Comparison of ENCODE assay signal across 8 cellular contexts in the genomic region with DNA sequence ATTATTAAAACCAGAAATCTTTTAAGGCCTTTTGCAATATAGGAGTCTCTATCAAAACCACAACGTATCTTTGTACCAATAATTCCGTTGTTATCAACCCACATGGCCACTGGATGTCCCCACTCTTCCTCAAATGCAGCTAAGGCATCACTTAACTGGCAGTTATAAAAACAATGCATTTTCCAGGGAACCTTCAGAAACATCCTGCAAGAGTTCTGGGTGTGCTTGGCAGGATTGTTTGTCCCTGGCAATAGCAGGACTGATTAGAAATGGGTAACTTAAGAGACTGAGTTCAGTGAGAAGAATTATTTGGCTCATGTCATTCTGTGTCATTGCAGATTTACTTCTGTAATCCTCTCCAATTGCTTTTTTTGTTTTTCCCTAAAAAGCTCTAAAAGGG.
A peak's percentile ranks its signal among the peaks of the same experiment; 100 is the strongest.
DNase-seq lines count a peak whose midpoint lies in the region; ATAC-seq and TF ChIP-seq lines count a peak whose summit lies in the region.

No MANE protein-coding gene starts in this region.

- H3K9ac ChIP-seq in MM.1S (ENCODE audit: low read length): no peak overlapping the region

- H3K4me1 ChIP-seq in MM.1S (ENCODE audit: low read length) (no peaks in the 10 kb centered on the region), foreskin keratinocyte (no peaks in the 10 kb centered on the region)

- no peaks in the 10 kb centered on the region for H3K36me3 ChIP-seq in MM.1S (replicated peaks; ENCODE audit: insufficient read depth, low read length)

- no peaks in the 10 kb centered on the region for H4K20me1 ChIP-seq in MM.1S (ENCODE audit: insufficient read depth, low read length)

- H3F3A ChIP-seq in MM.1S (ENCODE audit: insufficient read depth, low read length): no peaks in the 10 kb centered on the region

- no peaks in the 10 kb centered on the region for H3K27me3 ChIP-seq in MM.1S (replicated peaks; ENCODE audit: insufficient read depth, low read length)
- no peaks in the 10 kb centered on the region for H3K27me3 ChIP-seq in foreskin keratinocyte

- TF ChIP-seq CTCF in GM10248 (IDR thresholded peaks at IDR 0.05; ENCODE audit: control extremely low read depth, extremely low read depth, low read depth, missing control alignments) (peak; percentile 29), MM.1S (IDR thresholded peaks at IDR 0.05; ENCODE audit: low read length) (peak; percentile 49), foreskin keratinocyte (conservative IDR thresholded peaks at IDR 0.05) (peak; percentile 63), omental fat pad (IDR thresholded peaks at IDR 0.05) (no peak)

- H3K4me3 ChIP-seq in MM.1S (ENCODE audit: low read length): no peak overlapping the region

- no peak overlapping the region for H3K27ac ChIP-seq in MM.1S (ENCODE audit: low read length)
- H3K27ac ChIP-seq in foreskin keratinocyte: no peak overlapping the region

- H3K79me2 ChIP-seq in MM.1S (ENCODE audit: low read length): no peaks in the 10 kb centered on the region

- POLR2A ChIA-PET in GM10248 (lab: Yijun Ruan, JAX): no interaction called here

- H3K9me3 ChIP-seq in MM.1S (replicated peaks; ENCODE audit: insufficient read depth, low read length): no peaks in the 10 kb centered on the region

- no peak overlapping the region for H3K4me2 ChIP-seq in MM.1S (ENCODE audit: low read depth, low read length)

- ATAC-seq in foreskin keratinocyte: peak; percentile 46
- no peak for ATAC-seq in HG02759 (IDR thresholded peaks at IDR 0.05; ENCODE audit: unreplicated experiment)
- no peak for ATAC-seq in stimulated activated naive CD8-positive, alpha-beta T cell treated with anti-CD3 and anti-CD28 coated beads, Interleukin-15, Interleukin-2, amounts not matched to agents 100 U/mL and 50 U/mL, for 24 hours
- no peak for ATAC-seq in omental fat pad (ENCODE audit: low FRiP score)

- CTCF ChIA-PET in GM10248 (lab: Yijun Ruan, JAX): interaction anchor here (0.7 kb wide), 1 partner anchor 1477 kb away, joined by 3 read pairs; no protein-coding TSS in a partner anchor

- no peaks in the 10 kb centered on the region for H3K9me2 ChIP-seq in MM.1S (replicated peaks; ENCODE audit: insufficient read depth, low read length)

- H2AFZ ChIP-seq in MM.1S (ENCODE audit: low read length): no peak overlapping the region

- DNase-seq in GM10248 (ENCODE audit: extremely low spot score) (no peak), MM.1S (peak; percentile 35), SHP77 (lab: John Stamatoyannopoulos, UW) (peak; percentile 11 to 37), foreskin keratinocyte (peak in 1 of 2 donors; percentile 29), putamen (ENCODE audit: low spot score) (peak; percentile 52), omental fat pad (ENCODE audit: low spot score) (no peak)
- DNase-seq in stimulated activated naive CD8-positive, alpha-beta T cell treated with anti-CD3 and anti-CD28 coated beads, Interleukin-15, Interleukin-2, amounts not matched to agents 100 U/mL and 50 U/mL, for 24 hours: no peak

Comparison
In these comparisons a context has a peak if more than half of its experiments do, and no peak if none do; other contexts are left out.
1. DNase-seq: peak in MM.1S (single experiment), SHP77 (2 of 2) and putamen (single experiment); none in GM10248 (single experiment), stimulated activated naive CD8-positive, alpha-beta T cell treated with anti-CD3 and anti-CD28 coated beads, Interleukin-15, Interleukin-2, amounts not matched to agents 100 U/mL and 50 U/mL, for 24 hours (single experiment) and omental fat pad (single experiment).
2. CTCF ChIP-seq: peak in GM10248 (single experiment), MM.1S (single experiment) and foreskin keratinocyte (single experiment); none in omental fat pad (0 of 3).